17 cellular contexts compared by ENCODE assay signal in genomic region chr10:44471410-44471809, GRCh38.
"Had no signal": no experiment of that assay in that cellular context is flagged by ENCODE, and none has a peak within 500 bp of the region (broad histone marks: within the 10 kb centered on the region; RNA-seq: fewer than 3 reads in every experiment).

No MANE protein-coding gene starts in this region.

- H3K27ac Mint-ChIP-seq: naive thymus-derived CD4-positive, alpha-beta T cell; progenitor cell of endocrine pancreas; stimulated activated effector memory CD8-positive, alpha-beta T cell treated with anti-CD3 and anti-CD28 coated beads, Interleukin-12 subunit alpha, Interleukin-12 subunit beta, amount 100 ng/mL, for 72 hours; type B pancreatic cell had no signal

- H3K27me3 ChIP-seq: foreskin keratinocyte, ovary, suprapubic skin, thyroid gland had no signal

- H3K4me1 Mint-ChIP-seq: naive thymus-derived CD4-positive, alpha-beta T cell; stimulated activated effector memory CD8-positive, alpha-beta T cell treated with anti-CD3 and anti-CD28 coated beads, Interleukin-12 subunit alpha, Interleukin-12 subunit beta, amount 100 ng/mL, for 72 hours had no signal

- H3K27ac ChIP-seq: foreskin keratinocyte, ovary, suprapubic skin, thyroid gland had no signal

- H3K9me3 ChIP-seq: ovary, suprapubic skin, thyroid gland had no signal

- H3K36me3 ChIP-seq: ovary, suprapubic skin, thyroid gland had no signal

- H3K9me3 Mint-ChIP-seq: neural crest cell; stimulated activated effector memory CD8-positive, alpha-beta T cell treated with anti-CD3 and anti-CD28 coated beads, Interleukin-12 subunit alpha, Interleukin-12 subunit beta, amount 100 ng/mL, for 72 hours; type B pancreatic cell had no signal

- H3K4me3 ChIP-seq: ovary, smooth muscle cell, suprapubic skin, thyroid gland had no signal

- DNase-seq: cortex of kidney; effector memory CD4-positive, alpha-beta T cell; foreskin keratinocyte; mammary epithelial cell; naive thymus-derived CD4-positive, alpha-beta T cell; ovary; right cardiac atrium; stimulated activated CD4-positive, alpha-beta T cell treated with anti-CD3 and anti-CD28 coated beads, Interleukin-2, amount 100 ng/mL, for 48 hours; stimulated activated CD8-positive, alpha-beta memory T cell treated with anti-CD3 and anti-CD28 coated beads, Interleukin-4, amount 100 ng/mL, for 48 hours; stimulated activated naive CD8-positive, alpha-beta T cell treated with anti-CD3 and anti-CD28 coated beads, Interleukin-15, Interleukin-2, amounts not matched to agents 100 U/mL and 50 U/mL, for 24 hours; thyroid gland had no signal

- H3K4me3 Mint-ChIP-seq: naive thymus-derived CD4-positive, alpha-beta T cell; neural crest cell; stimulated activated effector memory CD8-positive, alpha-beta T cell treated with anti-CD3 and anti-CD28 coated beads, Interleukin-12 subunit alpha, Interleukin-12 subunit beta, amount 100 ng/mL, for 72 hours; type B pancreatic cell had no signal

- H3K4me1 ChIP-seq: foreskin keratinocyte, thyroid gland had no signal

- H3K4me2 ChIP-seq: smooth muscle cell had no signal

- H3K36me3 Mint-ChIP-seq: stimulated activated effector memory CD8-positive, alpha-beta T cell treated with anti-CD3 and anti-CD28 coated beads, Interleukin-12 subunit alpha, Interleukin-12 subunit beta, amount 100 ng/mL, for 72 hours; type B pancreatic cell had no signal

- H3K27me3 Mint-ChIP-seq: type B pancreatic cell had no signal
